29 cellular contexts compared by ENCODE assay signal in the genomic region with DNA sequence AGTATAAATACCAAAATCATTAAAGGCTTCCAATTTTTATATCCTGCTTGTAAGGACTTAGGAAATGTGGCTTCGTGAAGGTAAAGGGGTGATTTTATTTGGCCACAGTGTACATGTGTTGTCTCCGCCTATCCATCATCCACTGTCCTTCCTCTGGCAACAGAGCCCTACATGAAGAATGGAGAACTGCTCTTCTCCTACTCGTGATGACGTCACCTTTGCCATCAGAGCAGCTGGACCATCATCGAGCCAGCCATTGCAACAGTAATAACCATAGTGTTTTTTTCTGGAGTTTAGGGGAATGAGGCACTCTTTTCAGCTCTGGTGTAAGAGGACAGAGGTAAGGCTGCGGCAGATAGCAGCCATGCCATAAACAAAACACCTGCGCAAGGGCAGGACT.
"Had no signal": no experiment of that assay in that cellular context is flagged by ENCODE, and none has a peak within 500 bp of the region (broad histone marks: within the 10 kb centered on the region; RNA-seq: fewer than 3 reads in every experiment).

No MANE protein-coding gene starts in this region.

- H3K36me3 ChIP-seq: ascending aorta, cardiac muscle cell, colonic mucosa, ovary, prostate gland, sigmoid colon, transverse colon, WERI-Rb-1 had no signal

- H3K27me3 ChIP-seq: ascending aorta, cardiac muscle cell, colonic mucosa, dorsolateral prefrontal cortex, ovary, sigmoid colon, testis, transverse colon had no signal

- H3K9me3 ChIP-seq: ascending aorta, colonic mucosa, ovary, prostate gland, sigmoid colon, testis, transverse colon had no signal

- DNase-seq: activated CD4-positive, alpha-beta T cell treated with anti-CD3 and anti-CD28 coated beads for 48 hours; activated CD4-positive, alpha-beta T cell treated with anti-CD3 and anti-CD28 coated beads, Interleukin-2, amount 50 U/mL, for 48 hours; activated CD8-positive, alpha-beta memory T cell treated with anti-CD3 and anti-CD28 coated beads for 24 hours; activated effector memory CD4-positive, alpha-beta T cell treated with Interleukin-2 at 50 U/mL for 16 hours; activated naive CD4-positive, alpha-beta T cell treated with Interleukin-2 at 50 U/mL for 16 hours; activated naive CD8-positive, alpha-beta T cell treated with anti-CD3 and anti-CD28 coated beads for 36 hours; cerebellar nuclear complex; colonic mucosa; dorsolateral prefrontal cortex; effector memory CD4-positive, alpha-beta T cell; erythroblast; hippocampal formation; immature natural killer cell; kidney; left colon; mammary epithelial cell; naive thymus-derived CD4-positive, alpha-beta T cell; ovary; retina; sigmoid colon; stimulated activated CD4-positive, alpha-beta T cell treated with anti-CD3 and anti-CD28 coated beads, Interleukin-15, amount 100 ng/mL, for 24 hours; stimulated activated CD4-positive, alpha-beta T cell treated with anti-CD3 and anti-CD28 coated beads, Interleukin-2, amount 100 ng/mL, for 24 hours; stimulated activated naive CD4-positive, alpha-beta T cell; testis; transverse colon; WERI-Rb-1 had no signal

- H3K27ac ChIP-seq: ascending aorta, cardiac muscle cell, colonic mucosa, ovary, prostate gland, sigmoid colon, testis, transverse colon, WERI-Rb-1 had no signal

- H3K4me3 ChIP-seq: ascending aorta, cardiac muscle cell, colonic mucosa, dorsolateral prefrontal cortex, ovary, prostate gland, sigmoid colon, testis, transverse colon had no signal

- H3K4me1 ChIP-seq: prostate gland had no signal
